Comparison of ENCODE assay signal across 1 cellular context in genomic region chr7:73768661-73769480, GRCh38.
A peak's percentile ranks its signal among the peaks of the same experiment; 100 is the strongest.
TF ChIP-seq lines count a peak whose summit lies in the region.

No MANE protein-coding gene starts in this region.

TF ChIP-seq in K562, 482 proteins besides CTCF, POLR2A, EP300 and RAD21:
- TF ChIP-seq ZNF384 (IDR thresholded peaks at IDR 0.05; ENCODE audit: low read depth, low read length) (no peak), GMEB1 (CRISPR knock-in tag; IDR thresholded peaks at IDR 0.05) (no peak), RBM34 (IDR thresholded peaks at IDR 0.05; ENCODE audit: borderline replicate concordance, insufficient read depth, low read length) (no peak), HMGN3 (IDR thresholded peaks at IDR 0.05; ENCODE audit: borderline replicate concordance, extremely low read depth, insufficient read length, low read depth, low read length) (peak; percentile 27), MEIS2 (IDR thresholded peaks at IDR 0.05; ENCODE audit: partially characterized antibody) (no peak), FOXK2 (conservative IDR thresholded peaks at IDR 0.05 in 1 of 2, IDR thresholded peaks at IDR 0.05 in 1 of 2; ENCODE audit: low read depth in 2 of 2) (no peak), CC2D1A (IDR thresholded peaks at IDR 0.05) (no peak), DMBX1 (CRISPR knock-in tag; IDR thresholded peaks at IDR 0.05; ENCODE audit: borderline replicate concordance) (no peak)
